10 cellular contexts compared by ENCODE assay signal in the genomic region with DNA sequence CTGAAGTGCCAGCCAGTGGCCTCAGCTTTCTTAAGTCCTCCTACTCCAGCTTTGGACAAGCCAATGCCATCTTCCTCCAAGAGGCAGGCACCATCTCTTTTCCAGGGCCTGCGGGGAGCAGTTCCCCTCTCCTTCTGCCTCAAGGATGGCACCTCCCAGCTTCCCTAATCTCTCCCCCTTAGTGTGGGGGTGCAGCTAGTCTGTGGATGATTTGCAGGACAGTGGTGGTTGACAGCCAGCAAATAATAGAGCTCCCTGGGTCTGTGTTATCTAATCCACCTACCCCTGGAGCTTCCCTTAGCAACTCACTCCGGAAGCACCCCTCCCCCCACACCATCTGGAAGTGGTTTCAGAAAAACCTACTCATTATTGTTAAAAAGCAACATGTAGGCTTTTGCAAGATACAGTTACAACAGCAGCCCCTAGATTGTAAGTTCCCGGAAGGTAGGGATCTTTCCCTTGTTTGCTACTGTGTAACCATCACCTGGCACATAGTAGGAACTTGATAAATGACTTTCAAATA.
DNase-seq lines count a peak whose midpoint lies in the region; ATAC-seq and TF ChIP-seq lines count a peak whose summit lies in the region.
"Had no signal": no experiment of that assay in that cellular context is flagged by ENCODE, and none has a peak within 500 bp of the region (broad histone marks: within the 10 kb centered on the region; RNA-seq: fewer than 3 reads in every experiment).

No MANE protein-coding gene starts in this region.

- H3K9me3 ChIP-seq in WERI-Rb-1 (ENCODE audit: severe bottlenecking) (no peaks in the 10 kb centered on the region), breast epithelium (no peaks in the 10 kb centered on the region)

- peak; percentile 86 for DNase-seq in activated CD4-positive, alpha-beta T cell treated with anti-CD3 and anti-CD28 coated beads, Interleukin-2, amount 10 ng/mL, durations not matched to agents 24 days and 14 days
- DNase-seq in activated CD4-positive, alpha-beta T cell treated with anti-CD3 and anti-CD28 coated beads for 1 hour, result no peak
- DNase-seq in KG1 (lab: John Stamatoyannopoulos, UW) (peak; percentile 9), WERI-Rb-1 (peak; percentile 95), myocyte (ENCODE audit: low read depth) (peak; percentile 41), breast epithelium (ENCODE audit: low spot score in 2 of 2) (no peak)
- DNase-seq: NCI-H510A had no signal

- H3K4me3 ChIP-seq in WERI-Rb-1 (ENCODE audit: low read depth, low read length), result no peak overlapping the region
- H3K4me3 ChIP-seq in breast epithelium, result no peak overlapping the region

- no peaks in the 10 kb centered on the region for H3K36me3 ChIP-seq in WERI-Rb-1
- no peaks in the 10 kb centered on the region for H3K36me3 ChIP-seq in breast epithelium

- peaks cover 12% of the 10 kb centered on the region for H3K36me3 Mint-ChIP-seq in activated CD4-positive, alpha-beta T cell treated with anti-CD3 and anti-CD28 coated beads, Interleukin-2, amount 10 ng/mL, durations not matched to agents 24 days and 14 days (ENCODE audit: low read depth)

- no peak for TF ChIP-seq POLR2A in breast epithelium (IDR thresholded peaks at IDR 0.05)

- no peaks in the 10 kb centered on the region for H3K9me3 Mint-ChIP-seq in activated CD4-positive, alpha-beta T cell treated with anti-CD3 and anti-CD28 coated beads, Interleukin-2, amount 10 ng/mL, durations not matched to agents 24 days and 14 days

- H3K4me1 Mint-ChIP-seq in activated CD4-positive, alpha-beta T cell treated with anti-CD3 and anti-CD28 coated beads, Interleukin-2, amount 10 ng/mL, durations not matched to agents 24 days and 14 days, result peaks cover 41% of the 10 kb centered on the region

- peak overlapping the region; percentile 58 for H3K4me3 Mint-ChIP-seq in activated CD4-positive, alpha-beta T cell treated with anti-CD3 and anti-CD28 coated beads, Interleukin-2, amount 10 ng/mL, durations not matched to agents 24 days and 14 days
- H3K4me3 Mint-ChIP-seq: B cell had no signal

- H3K27me3 ChIP-seq in WERI-Rb-1 (ENCODE audit: insufficient read depth, low read depth, severe bottlenecking) (no peaks in the 10 kb centered on the region), breast epithelium (peaks cover 0 to 44% of the 10 kb centered on the region in 2 donors)

- H3K27ac ChIP-seq in WERI-Rb-1 (peak overlapping the region; percentile 90), breast epithelium (no peak overlapping the region)

- intact Hi-C loops in activated CD4-positive, alpha-beta T cell treated with anti-CD3 and anti-CD28 coated beads, Interleukin-2, amount 10 ng/mL, durations not matched to agents 24 days and 14 days (cut with micrococcal nuclease), result loop anchor here (10.0 kb wide), 3 partner anchors 236 to 1046 kb away; partner anchors contain the start of gene MID1IP1
- intact Hi-C loops in breast epithelium (cut with DNase I; ENCODE audit: low total_unique reads), result no loop called here

- peak overlapping the region; percentile 56 for H3K27ac Mint-ChIP-seq in activated CD4-positive, alpha-beta T cell treated with anti-CD3 and anti-CD28 coated beads, Interleukin-2, amount 10 ng/mL, durations not matched to agents 24 days and 14 days
- H3K27ac Mint-ChIP-seq: B cell had no signal

- TF ChIP-seq CTCF in WERI-Rb-1 (IDR thresholded peaks at IDR 0.05; ENCODE audit: low read depth, low read length), result no peak
- no peak for TF ChIP-seq CTCF in breast epithelium (IDR thresholded peaks at IDR 0.05)

- no peaks in the 10 kb centered on the region for H3K4me1 ChIP-seq in breast epithelium

- ATAC-seq in HG02870 (IDR thresholded peaks at IDR 0.05; ENCODE audit: unreplicated experiment), result no peak
- no peak for ATAC-seq in HG03571 (IDR thresholded peaks at IDR 0.05; ENCODE audit: unreplicated experiment)

- no peaks in the 10 kb centered on the region for H3K27me3 Mint-ChIP-seq in activated CD4-positive, alpha-beta T cell treated with anti-CD3 and anti-CD28 coated beads, Interleukin-2, amount 10 ng/mL, durations not matched to agents 24 days and 14 days

Comparison
In these comparisons a context has a peak if more than half of its experiments do, and no peak if none do; other contexts are left out.
1. DNase-seq: peak in activated CD4-positive, alpha-beta T cell treated with anti-CD3 and anti-CD28 coated beads, Interleukin-2, amount 10 ng/mL, durations not matched to agents 24 days and 14 days (single experiment), KG1 (single experiment), WERI-Rb-1 (single experiment) and myocyte (single experiment); none in activated CD4-positive, alpha-beta T cell treated with anti-CD3 and anti-CD28 coated beads for 1 hour (single experiment) and breast epithelium (0 of 2).